ENCODE assay signal across 8 cellular contexts in genomic region chr1:24929876-24930702, GRCh38. TPM values are rescaled to one million over a fixed set of nuclear protein-coding genes. Genes with fewer than 3 reads are reported as not detected.
DNase-seq lines count a peak whose midpoint lies in the region; ATAC-seq and TF ChIP-seq lines count a peak whose summit lies in the region.

Gene RUNX3, minus strand, starts transcription at chr1:24930276. Its CDS starts 408 bp downstream, at chr1:24929868.

- no peak within 1 kb of the TSS for H3K4ac ChIP-seq in IMR-90 (ENCODE audit: low read depth, low read length)

- no peak within 1 kb of the TSS for H2BK20ac ChIP-seq in IMR-90 (ENCODE audit: low read depth, low read length)

- H4K8ac ChIP-seq in IMR-90 (ENCODE audit: low read depth in 2 of 2, low read length in 2 of 2): no peak within 1 kb of the TSS

- peak within 1 kb of the TSS; percentile 74 for H2AK9ac ChIP-seq in IMR-90 (replicated peaks; ENCODE audit: low read depth, low read length, poor library complexity)

- peak within 1 kb of the TSS; percentile 31; the same call in 1 of the 2 replicates for H3K4me3 ChIP-seq in IMR-90 (ENCODE audit: insufficient read depth, low read depth, low read length)
- peak within 1 kb of the TSS; percentile 22 to 38 (median 29) for H3K4me3 ChIP-seq in liver (ENCODE audit: low read depth in 1 of 3, low read length in 3 of 3)

- no peak within 1 kb of the TSS for H2AK5ac ChIP-seq in IMR-90 (ENCODE audit: low read depth, low read length)

- H4K5ac ChIP-seq in IMR-90 (ENCODE audit: low read depth, low read length): no peak within 1 kb of the TSS

- peaks cover 2% of the 10 kb centered on the region; the same call in 1 of the 2 replicates for H3K4me1 ChIP-seq in IMR-90 (ENCODE audit: control insufficient read depth, insufficient read depth, low read length)
- peaks cover 3 to 32% (median 18%) of the 10 kb centered on the region in 4 donors for H3K4me1 ChIP-seq in liver (ENCODE audit: control insufficient read depth in 4 of 4, insufficient read depth in 4 of 4, low read length in 3 of 4)

- H3K23ac ChIP-seq in IMR-90 (ENCODE audit: low read depth, low read length): no peak within 1 kb of the TSS

- no peak for TF ChIP-seq CTCF in IMR-90 (conservative IDR thresholded peaks at IDR 0.05; ENCODE audit: low read depth, low read length)
- no peak for TF ChIP-seq CTCF in liver (IDR thresholded peaks at IDR 0.05; ENCODE audit: low read depth, low read length, missing input control)

- H2AFZ ChIP-seq in IMR-90 (replicated peaks; ENCODE audit: low read length, poor library complexity): peak within 1 kb of the TSS; percentile 67

- H3K14ac ChIP-seq in IMR-90 (replicated peaks; ENCODE audit: low read depth, low read length): no peak within 1 kb of the TSS

- H4K20me1 ChIP-seq in IMR-90 (ENCODE audit: insufficient read depth, low read length): peaks cover 21% of the 10 kb centered on the region

- no peak within 1 kb of the TSS for H2BK120ac ChIP-seq in IMR-90 (ENCODE audit: low read depth, low read length)

- WGBS in IMR-90 (ENCODE audit: extremely low coverage in 2 of 2, insufficient read length in 1 of 2), 2 experiments: 1% methylated on average over 69 of the region's 117 CpGs; no CpG with 5 or more reads in 1 of the 2 experiments
- WGBS in liver: 4% methylated on average over 117 of the region's 117 CpGs

- H3K9me1 ChIP-seq in IMR-90 (ENCODE audit: insufficient read depth, low read length): peaks cover 14% of the 10 kb centered on the region

- H3K27me3 ChIP-seq in IMR-90 (ENCODE audit: control insufficient read depth, insufficient read depth, low read length) (peaks cover 92% of the 10 kb centered on the region), liver (ENCODE audit: control insufficient read depth in 4 of 4, insufficient read depth in 4 of 4, low read length in 3 of 4) (peaks cover 0 to 23% (median 12%) of the 10 kb centered on the region in 4 donors)

- DNase-seq in GM04504 (ENCODE audit: low read depth) (peak; percentile 69), IMR-90 (no peak), islet precursor cell (no peak)
- DNase-seq in activated naive CD8-positive, alpha-beta T cell treated with anti-CD3 and anti-CD28 coated beads, Interleukin-2, amount 50 U/mL, for 16 hours (ENCODE audit: low read depth, low spot score): peak; percentile 85
- DNase-seq in stimulated activated CD8-positive, alpha-beta memory T cell treated with anti-CD3 and anti-CD28 coated beads, Interleukin-15, amount 100 ng/mL, for 24 hours (ENCODE audit: low read depth): peak; percentile 79

- in situ Hi-C loops in IMR-90 (cut with MboI; ENCODE audit: low sequenced_read_pairs): loop anchor here (5.0 to 10.0 kb wide), 2 partner anchors 172 to 275 kb away; no protein-coding TSS in a partner anchor

- CTCF ChIA-PET in IMR-90 (lab: Yijun Ruan, JAX): no interaction called here

- TF ChIP-seq RAD21 in IMR-90 (IDR thresholded peaks at IDR 0.05; ENCODE audit: low read length): no peak
- TF ChIP-seq RAD21 in liver (IDR thresholded peaks at IDR 0.05): no peak

- dilution Hi-C loops in IMR-90 (cut with HindIII; ENCODE audit: low sequenced_read_pairs, unreplicated experiment): no loop called here

- no peak within 1 kb of the TSS for H2BK15ac ChIP-seq in IMR-90 (ENCODE audit: low read depth, low read length)

- ATAC-seq in GM21529 (IDR thresholded peaks at IDR 0.05; ENCODE audit: unreplicated experiment) (peak; percentile 63), IMR-90 (ENCODE audit: low read depth) (0 out of 2 replicates have a peak, but pooled peaks have one; percentile 24)

- H3K9ac ChIP-seq in IMR-90 (ENCODE audit: low read depth, low read length): peak within 1 kb of the TSS; percentile 30; the same call in 1 of the 2 replicates
- H3K9ac ChIP-seq in liver (ENCODE audit: low read depth in 1 of 2, low read length in 2 of 2): no peak within 1 kb of the TSS

- no peak within 1 kb of the TSS; the same call in 1 of the 2 replicates for H4K91ac ChIP-seq in IMR-90 (ENCODE audit: insufficient read depth, low read depth, low read length)

- no peaks in the 10 kb centered on the region for H3K79me1 ChIP-seq in IMR-90 (ENCODE audit: low read depth in 1 of 2, low read length in 2 of 2)

- no peak for TF ChIP-seq POLR2A in IMR-90 (IDR thresholded peaks at IDR 0.05; ENCODE audit: low read depth, low read length)

- no peak within 1 kb of the TSS for H3K27ac ChIP-seq in IMR-90 (ENCODE audit: insufficient read depth, low read length)
- H3K27ac ChIP-seq in liver (ENCODE audit: low read depth in 1 of 2, low read length in 2 of 2): peak within 1 kb of the TSS; percentile 35 to 72

- H3K36me3 ChIP-seq in IMR-90 (ENCODE audit: control insufficient read depth, insufficient read depth, low read length) (no peaks in the 10 kb centered on the region), liver (ENCODE audit: control insufficient read depth in 4 of 4, insufficient read depth in 3 of 4, low read depth in 1 of 4, low read length in 3 of 4) (no peaks in the 10 kb centered on the region)

- no peak within 1 kb of the TSS for H3K56ac ChIP-seq in IMR-90 (ENCODE audit: extremely low read depth, insufficient read depth, low read length)

- intact Hi-C loops in IMR-90 (cut with micrococcal nuclease): no loop called here
- intact Hi-C loops in T-helper 1 cell treated with Interleukin-12 subunit alpha and Interleukin-12 subunit beta and Interleukin-4 antibody, amounts not matched to agents 30 ng/mL and 1 ng/mL, for 36 hours (cut with micrococcal nuclease): loop anchor here (1.0 to 10.0 kb wide), 5 partner anchors 25 to 285 kb away; partner anchors contain the start of gene SRRM1

- H3K4me2 ChIP-seq in IMR-90 (ENCODE audit: low read depth, low read length): no peak within 1 kb of the TSS

- POLR2A ChIA-PET in IMR-90 (lab: Charles Lee; ENCODE audit: unreplicated experiment): no interaction called here

- H2BK5ac ChIP-seq in IMR-90 (ENCODE audit: low read depth, low read length, poor library complexity, severe bottlenecking): no peak within 1 kb of the TSS

- H3K18ac ChIP-seq in IMR-90 (ENCODE audit: low read depth, low read length): no peak within 1 kb of the TSS

- no TSS peak for BruUV-seq in IMR-90 (replicated peaks; lab: Mats Ljungman, UMichigan)

- H3K9me3 ChIP-seq in IMR-90 (ENCODE audit: control insufficient read depth, insufficient read depth, low read length) (peaks cover 2% of the 10 kb centered on the region), liver (ENCODE audit: control insufficient read depth in 4 of 4, low read length in 3 of 4) (no peaks in the 10 kb centered on the region)

TF ChIP-seq in IMR-90, 13 proteins besides CTCF, POLR2A, EP300 and RAD21:
- TF ChIP-seq MXI1 (IDR thresholded peaks at IDR 0.05; ENCODE audit: borderline replicate concordance, low read depth, low read length) (no peak), MAFK (IDR thresholded peaks at IDR 0.05; ENCODE audit: low read depth, low read length) (no peak), FOS (IDR thresholded peaks at IDR 0.05; ENCODE audit: low read depth, low read length) (no peak), MAZ (IDR thresholded peaks at IDR 0.05; ENCODE audit: borderline replicate concordance, low read depth, low read length) (no peak), RCOR1 (IDR thresholded peaks at IDR 0.05; ENCODE audit: insufficient replicate concordance, low read length) (no peak), RFX5 (IDR thresholded peaks at IDR 0.05; ENCODE audit: low read depth, low read length) (no peak), NFE2L2 (IDR thresholded peaks at IDR 0.05; ENCODE audit: low read depth, low read length) (no peak), SMC3 (IDR thresholded peaks at IDR 0.05; ENCODE audit: low read depth, low read length) (no peak)
- TF ChIP-seq, protein P1, sequence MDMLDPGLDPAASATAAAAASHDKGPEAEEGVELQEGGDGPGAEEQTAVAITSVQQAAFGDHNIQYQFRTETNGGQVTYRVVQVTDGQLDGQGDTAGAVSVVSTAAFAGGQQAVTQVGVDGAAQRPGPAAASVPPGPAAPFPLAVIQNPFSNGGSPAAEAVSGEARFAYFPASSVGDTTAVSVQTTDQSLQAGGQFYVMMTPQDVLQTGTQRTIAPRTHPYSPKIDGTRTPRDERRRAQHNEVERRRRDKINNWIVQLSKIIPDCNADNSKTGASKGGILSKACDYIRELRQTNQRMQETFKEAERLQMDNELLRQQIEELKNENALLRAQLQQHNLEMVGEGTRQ (IDR thresholded peaks at IDR 0.05; ENCODE audit: low read depth, low read length): no peak

TF ChIP-seq in liver, 16 proteins besides CTCF, POLR2A, EP300 and RAD21:
- no peak for TF ChIP-seq HNF4G (IDR thresholded peaks at IDR 0.05)

RNA-seq across cellular contexts. Expression of gene RUNX3, which starts in this region (rescaled TPM):
- total RNA-seq in IMR-90 (2012; rRNA removed): not detected in 2 replicates
- 0.07 TPM in 2 replicates for polyA plus RNA-seq in IMR-90 (2012; rRNA removed)
- 0.01 and 0.04 TPM in 2 replicates for polyA plus RNA-seq in IMR-90 (2012; cell fraction: cytosol; rRNA removed)
- polyA plus RNA-seq in IMR-90 (2012; cell fraction: nucleus; rRNA removed; ENCODE audit: low replicate concordance): 0.02 TPM in 1 of 2 replicates, not detected in the other
- total RNA-seq in T-helper 1 cell treated with Interleukin-12 subunit alpha and Interleukin-12 subunit beta and Interleukin-4 antibody, amounts not matched to agents 30 ng/mL and 1 ng/mL, for 36 hours: 179 and 186 TPM in 2 replicates
- 1 to 10 TPM in 1 of 2 donors, under 1 TPM in 1; 0.84 to 1.1 TPM for total RNA-seq in liver
- under 1 TPM; 0.43 to 0.92 TPM for polyA plus RNA-seq in liver

Comparison
In these comparisons a context has a peak if more than half of its experiments do, and no peak if none do; other contexts are left out.
1. RNA of gene RUNX3 (total RNA-seq): 179 to 186 TPM in T-helper 1 cell treated with Interleukin-12 subunit alpha and Interleukin-12 subunit beta and Interleukin-4 antibody, amounts not matched to agents 30 ng/mL and 1 ng/mL, for 36 hours; 0.84 to 1.1 TPM in liver and not detected in IMR-90; every median in the first group is over 10 times any median in the second.
2. Peak in ATAC-seq, H3K4me3 ChIP-seq and H3K9ac ChIP-seq in IMR-90; RNA of the gene not detected or under 1 TPM.
3. DNase-seq: peak in GM04504 (single experiment), activated naive CD8-positive, alpha-beta T cell treated with anti-CD3 and anti-CD28 coated beads, Interleukin-2, amount 50 U/mL, for 16 hours (single experiment) and stimulated activated CD8-positive, alpha-beta memory T cell treated with anti-CD3 and anti-CD28 coated beads, Interleukin-15, amount 100 ng/mL, for 24 hours (single experiment); none in IMR-90 (single experiment) and islet precursor cell (single experiment).